ENCODE assay signal across 11 cellular contexts in the genomic region with DNA sequence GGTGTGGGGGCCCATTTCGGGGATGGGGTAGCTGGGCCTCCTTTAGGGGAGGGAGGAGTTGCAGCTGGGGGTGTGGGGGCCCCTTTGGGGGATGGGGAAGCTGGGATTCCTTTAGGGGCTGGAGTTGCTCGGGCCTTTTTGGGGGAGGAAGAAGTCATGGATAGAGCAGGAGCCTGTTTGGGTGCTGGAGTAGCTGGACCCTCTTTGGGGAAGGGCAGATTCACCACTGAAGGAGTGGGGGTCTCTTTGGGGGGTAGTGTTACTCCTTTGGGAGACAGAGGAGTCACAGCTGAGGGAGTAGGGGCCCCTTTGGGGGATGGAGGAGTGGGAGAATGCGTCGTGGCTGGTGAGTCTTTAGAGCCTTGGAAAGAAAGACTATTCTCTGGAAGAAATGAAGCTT. TPM values are rescaled to one million over a fixed set of nuclear protein-coding genes. Genes with fewer than 3 reads are reported as not detected.
DNase-seq lines count a peak whose midpoint lies in the region; ATAC-seq and TF ChIP-seq lines count a peak whose summit lies in the region.
"Had no signal": no experiment of that assay in that cellular context is flagged by ENCODE, and none has a peak within 500 bp of the region (broad histone marks: within the 10 kb centered on the region; RNA-seq: fewer than 3 reads in every experiment).

No MANE protein-coding gene starts in this region.

- peak overlapping the region in 3 of 8 donors; percentile 6 to 36 (median 11) for H3K4me3 Mint-ChIP-seq in CD4-positive, alpha-beta memory T cell
- peak overlapping the region in 3 of 4 donors; percentile 63 to 85 (median 76) for H3K4me3 Mint-ChIP-seq in IgD-negative memory B cell
- H3K4me3 Mint-ChIP-seq in brain, result peak overlapping the region; percentile 38 to 99 (median 43)

- peaks cover 77% of the 10 kb centered on the region for H3K36me3 ChIP-seq in CD4-positive, alpha-beta memory T cell (ENCODE audit: insufficient read depth, low read length)
- H3K36me3 ChIP-seq in parathyroid adenoma (ENCODE audit: control insufficient read depth, insufficient read depth, low read length), result no peaks in the 10 kb centered on the region
- peaks cover 0 to 74% (median 56%) of the 10 kb centered on the region in 9 donors for H3K36me3 ChIP-seq in heart left ventricle

- no peak for TF ChIP-seq CTCF in brain (conservative IDR thresholded peaks at IDR 0.05)
- no peak for TF ChIP-seq CTCF in parathyroid adenoma (IDR thresholded peaks at IDR 0.05)
- no peak for TF ChIP-seq CTCF in heart left ventricle (IDR thresholded peaks at IDR 0.05)

- peaks cover 49 to 69% (median 59%) of the 10 kb centered on the region in 4 donors for H3K4me1 Mint-ChIP-seq in CD4-positive, alpha-beta memory T cell
- H3K4me1 Mint-ChIP-seq in IgD-negative memory B cell (peaks cover 51 to 57% (median 55%) of the 10 kb centered on the region in 3 donors), brain (peaks cover 73% of the 10 kb centered on the region)

- DNase-seq in CD4-positive, alpha-beta memory T cell, result no peak
- DNase-seq in heart left ventricle (no peak), HCEC 1CT (no peak), cerebellar nuclear complex (lab: John Stamatoyannopoulos, UW) (no peak)
- DNase-seq: DMS53, erythroblast, NCI-H1048, NCI-H524 had no signal

- WGBS in heart left ventricle, 4 donors, result 69 to 76% (median 74%) methylated on average over 4 of the region's 4 CpGs

- CTCF ChIA-PET in CD4-positive, alpha-beta memory T cell (lab: Charles Lee; ENCODE audit: partially characterized antibody), result interaction anchor here (1.6 kb wide), 1 partner anchor 82 kb away, joined by 3 read pairs; no protein-coding TSS in a partner anchor

- no peak for ATAC-seq in heart left ventricle

- H3K79me2 ChIP-seq in parathyroid adenoma, result peaks cover 49% of the 10 kb centered on the region

- POLR2A ChIA-PET in CD4-positive, alpha-beta memory T cell (lab: Charles Lee; ENCODE audit: partially characterized antibody), result interaction anchor here (0.7 to 13.9 kb wide), 4 partner anchors 14 to 90 kb away, joined by 3 to 247 read pairs (median 4); partner anchors contain the start of gene PTGES3

- H3K9me3 ChIP-seq in CD4-positive, alpha-beta memory T cell (ENCODE audit: control insufficient read depth in 1 of 2, low read length in 2 of 2), result no peaks in the 10 kb centered on the region
- H3K9me3 ChIP-seq in parathyroid adenoma (ENCODE audit: control insufficient read depth, low read length), result no peaks in the 10 kb centered on the region
- H3K9me3 ChIP-seq in heart left ventricle, result no peaks in the 10 kb centered on the region

- TF ChIP-seq POLR2A in heart left ventricle (IDR thresholded peaks at IDR 0.05), result no peak

- H3K9me3 Mint-ChIP-seq in CD4-positive, alpha-beta memory T cell, result peaks cover 0 to 2% (median 0%) of the 10 kb centered on the region in 8 donors
- H3K9me3 Mint-ChIP-seq in IgD-negative memory B cell (no peaks in the 10 kb centered on the region), brain (no peaks in the 10 kb centered on the region)

- no peaks in the 10 kb centered on the region for H3K27me3 Mint-ChIP-seq in CD4-positive, alpha-beta memory T cell
- H3K27me3 Mint-ChIP-seq in IgD-negative memory B cell (no peaks in the 10 kb centered on the region), brain (no peaks in the 10 kb centered on the region)

- H3K4me2 ChIP-seq in parathyroid adenoma (ENCODE audit: low read length), result no peak overlapping the region

- H3K36me3 Mint-ChIP-seq in CD4-positive, alpha-beta memory T cell, result peaks cover 51 to 81% of the 10 kb centered on the region in 2 donors
- H3K36me3 Mint-ChIP-seq in IgD-negative memory B cell, result peaks cover 10% of the 10 kb centered on the region
- peaks cover 86% of the 10 kb centered on the region for H3K36me3 Mint-ChIP-seq in brain

- no peak overlapping the region for H3K9ac ChIP-seq in parathyroid adenoma

- H3K27ac ChIP-seq in CD4-positive, alpha-beta memory T cell (ENCODE audit: low read depth, low read length), result no peak overlapping the region
- H3K27ac ChIP-seq in parathyroid adenoma (peak overlapping the region; percentile 9), heart left ventricle (peak overlapping the region in 1 of 12 donors; percentile 3)

- H3K27me3 ChIP-seq in CD4-positive, alpha-beta memory T cell (ENCODE audit: insufficient read depth, low read length), result no peaks in the 10 kb centered on the region
- H3K27me3 ChIP-seq in parathyroid adenoma (ENCODE audit: control insufficient read depth, insufficient read depth, low read length) (no peaks in the 10 kb centered on the region), heart left ventricle (no peaks in the 10 kb centered on the region)

- H3K27ac Mint-ChIP-seq in CD4-positive, alpha-beta memory T cell, result peak overlapping the region; percentile 31 to 98 (median 79)
- H3K27ac Mint-ChIP-seq in IgD-negative memory B cell, result peak overlapping the region; percentile 50 to 91 (median 79)
- peak overlapping the region; percentile 57 to 100 (median 87) for H3K27ac Mint-ChIP-seq in brain

- H3K4me3 ChIP-seq in CD4-positive, alpha-beta memory T cell (ENCODE audit: low read length in 2 of 2), result no peak overlapping the region
- H3K4me3 ChIP-seq in parathyroid adenoma (ENCODE audit: low read depth, low read length) (no peak overlapping the region), heart left ventricle (no peak overlapping the region)

- H2AFZ ChIP-seq in parathyroid adenoma, result no peak overlapping the region

- intact Hi-C loops in CD4-positive, alpha-beta memory T cell (cut with micrococcal nuclease), result no loop called here
- intact Hi-C loops in heart left ventricle (cut with DNase I), result no loop called here

- H3K4me1 ChIP-seq in CD4-positive, alpha-beta memory T cell (ENCODE audit: insufficient read depth, low read length), result peaks cover 70% of the 10 kb centered on the region
- H3K4me1 ChIP-seq in parathyroid adenoma (peaks cover 24% of the 10 kb centered on the region), heart left ventricle (peaks cover 9 to 79% (median 57%) of the 10 kb centered on the region in 12 donors)

RNA-seq across cellular contexts. Expression of gene NACA, which starts 6.5 kb away (rescaled TPM):
- 1,000 to 10,000 TPM; 1,184 to 1,255 TPM for total RNA-seq in CD4-positive, alpha-beta memory T cell
- 1,000 to 10,000 TPM; 1,025 to 1,184 TPM for polyA plus RNA-seq in CD4-positive, alpha-beta memory T cell
- polyA plus RNA-seq in IgD-negative memory B cell (1,127 TPM), brain (ENCODE audit: insufficient read depth, low read depth, low replicate concordance) (1,047 TPM), heart left ventricle (1,000 to 10,000 TPM in 1 of 2 donors, 100 to 1,000 TPM in 1; 848 to 1,208 TPM)
- total RNA-seq in heart left ventricle, result 100 to 1,000 TPM; 361 to 741 (median 537) TPM

RNA-seq across cellular contexts. Expression of gene PTGES3, which starts 30.6 kb away (rescaled TPM):
- 100 to 1,000 TPM; 191 to 195 TPM for total RNA-seq in CD4-positive, alpha-beta memory T cell
- polyA plus RNA-seq in CD4-positive, alpha-beta memory T cell, result 100 to 1,000 TPM; 261 to 353 TPM
- polyA plus RNA-seq in IgD-negative memory B cell, result 246 TPM
- polyA plus RNA-seq in brain (ENCODE audit: insufficient read depth, low read depth, low replicate concordance), result 239 TPM
- 100 to 1,000 TPM in 6 of 9 donors, 10 to 100 TPM in 3; 48.0 to 120 (median 103) TPM for total RNA-seq in heart left ventricle
- 100 to 1,000 TPM in 1 of 2 donors, 10 to 100 TPM in 1; 54.6 to 125 TPM for polyA plus RNA-seq in heart left ventricle

RNA-seq across cellular contexts. Expression of gene PRIM1, which starts 33.5 kb away (rescaled TPM):
- total RNA-seq in CD4-positive, alpha-beta memory T cell, result 10 to 100 TPM; 30.2 to 34.3 TPM
- polyA plus RNA-seq in CD4-positive, alpha-beta memory T cell, result 10 to 100 TPM; 45.0 to 46.9 TPM
- 38.0 TPM for polyA plus RNA-seq in IgD-negative memory B cell
- polyA plus RNA-seq in brain (ENCODE audit: insufficient read depth, low read depth, low replicate concordance), result 24.2 TPM
- total RNA-seq in heart left ventricle, result 1 to 10 TPM; 2.4 to 6.1 (median 3.3) TPM
- 1 to 10 TPM; 2.6 to 4.1 TPM for polyA plus RNA-seq in heart left ventricle

RNA-seq across cellular contexts. Expression of gene HSD17B6, which starts 44.5 kb away (rescaled TPM):
- total RNA-seq in CD4-positive, alpha-beta memory T cell, result 1 to 10 TPM in 1 of 2 experiments, under 1 TPM in 1; 0.78 to 1.9 TPM
- polyA plus RNA-seq in CD4-positive, alpha-beta memory T cell, result 1 to 10 TPM; 1.6 to 2.2 TPM
- 1.7 TPM for polyA plus RNA-seq in IgD-negative memory B cell
- polyA plus RNA-seq in brain (ENCODE audit: insufficient read depth, low read depth, low replicate concordance), result 8.6 TPM
- 1 to 10 TPM in 1 of 9 donors, not detected in 8; 7.4 TPM for total RNA-seq in heart left ventricle
- polyA plus RNA-seq in heart left ventricle, result under 1 TPM in 1 of 2 donors, not detected in 1; 0.10 TPM
